In the genomic region with DNA sequence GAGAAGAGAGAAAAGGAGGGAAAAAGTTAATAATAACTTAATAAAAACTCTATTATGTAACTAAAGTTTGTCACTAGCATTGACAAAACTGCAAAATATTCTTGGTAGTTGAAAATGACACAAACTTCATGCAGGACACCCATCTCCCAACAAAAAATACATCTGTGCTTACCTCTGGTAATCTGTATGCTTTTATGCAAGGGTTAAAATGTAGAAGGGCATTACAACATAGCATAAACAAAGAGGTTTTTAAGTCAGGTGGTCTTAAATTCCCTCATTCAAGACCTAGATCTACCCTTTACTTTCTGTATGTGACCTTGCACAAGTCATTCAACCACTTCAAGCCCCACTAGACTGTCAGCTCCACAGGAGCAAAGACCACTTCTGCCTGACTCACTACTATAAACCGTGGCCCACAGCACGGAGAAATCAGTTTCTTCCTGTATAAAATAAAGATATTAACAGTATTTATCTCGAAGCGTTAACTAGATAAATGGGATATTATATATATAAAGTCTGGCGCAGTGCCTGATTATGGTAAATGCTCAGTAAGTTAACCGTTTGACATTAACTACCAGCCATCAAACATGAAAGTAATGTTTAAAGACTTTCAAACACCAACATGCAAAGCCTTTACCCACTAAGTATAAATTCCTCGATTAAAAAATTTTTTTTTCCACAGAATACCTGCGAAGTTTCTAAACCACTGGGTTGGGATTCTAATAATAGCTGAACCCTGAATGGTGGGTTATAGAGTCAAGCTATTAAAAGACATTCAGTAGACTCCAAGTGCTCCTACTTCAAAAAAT, we compare ENCODE assay signal across 8 cellular contexts. TPM values are rescaled to one million over a fixed set of nuclear protein-coding genes. Genes with fewer than 3 reads are reported as not detected.
DNase-seq lines count a peak whose midpoint lies in the region; ATAC-seq and TF ChIP-seq lines count a peak whose summit lies in the region.

No MANE protein-coding gene starts in this region.

- H3K4me2 ChIP-seq in mammary epithelial cell (ENCODE audit: insufficient read depth, low read depth, low read length), result peak overlapping the region; percentile 94

- H3K4me3 ChIP-seq in LNCaP clone FGC (ENCODE audit: low read depth, low read length), result peak overlapping the region; percentile 82
- H3K4me3 ChIP-seq in mammary epithelial cell (replicated peaks in 1 of 3; ENCODE audit: insufficient read depth in 1 of 3, low read depth in 2 of 3, low read length in 3 of 3), result peak overlapping the region; percentile 65 to 93 (median 85)
- peak overlapping the region; percentile 80 for H3K4me3 ChIP-seq in mesodermal cell (ENCODE audit: extremely low read depth, insufficient read depth, low read length, poor library complexity, severe bottlenecking)

- H3K27ac Mint-ChIP-seq in CD4-positive, alpha-beta T cell, result peak overlapping the region; percentile 81

- H3K36me3 ChIP-seq in mammary epithelial cell (ENCODE audit: insufficient read depth, low read length) (no peaks in the 10 kb centered on the region), mesodermal cell (ENCODE audit: control insufficient read depth, insufficient read depth, low read length) (no peaks in the 10 kb centered on the region)

- POLR2A ChIA-PET in CD4-positive, alpha-beta T cell (lab: Charles Lee), result interaction anchor here (0.7 to 1.3 kb wide), 4 partner anchors 28 to 431 kb away, joined by 3 read pairs; no protein-coding TSS in a partner anchor

- WGBS in mammary epithelial cell (ENCODE audit: low coverage, missing lambda C conversion rate), result 2% methylated on average over 8 of the region's 8 CpGs
- 100% methylated on average over 1 of the region's 8 CpGs; no CpG with 5 or more reads in 1 of the 2 experiments for WGBS in mesodermal cell (ENCODE audit: insufficient coverage in 2 of 2), 2 experiments

- intact Hi-C loops in CD4-positive, alpha-beta T cell (cut with DNase I, micrococcal nuclease), result loop anchor here in 1 of 2 experiments (5.0 to 10.0 kb wide), 2 partner anchors 367 to 1315 kb away; a partner anchor contains a TSS
- intact Hi-C loops in mammary epithelial cell (cut with micrococcal nuclease), result no loop called here

- dilution Hi-C loops in mammary epithelial cell (cut with HindIII; ENCODE audit: low sequenced_read_pairs), result no loop called here

- DNase-seq in CD4-positive, alpha-beta T cell, result no peak
- DNase-seq in LNCaP clone FGC (ENCODE audit: low read depth), result no peak
- DNase-seq in mammary epithelial cell, result no peak
- no peak for DNase-seq in GM19238 (ENCODE audit: insufficient read length, low spot score)
- no peak for DNase-seq in NCI-H128 (lab: John Stamatoyannopoulos, UW; ENCODE audit: unreplicated experiment)

- H3K9me3 ChIP-seq in CD4-positive, alpha-beta T cell (ENCODE audit: control insufficient read depth, low read length), result peaks cover 20% of the 10 kb centered on the region
- peaks cover 8% of the 10 kb centered on the region for H3K9me3 ChIP-seq in mammary epithelial cell (replicated peaks; ENCODE audit: insufficient read depth, low read length)
- peaks cover 8% of the 10 kb centered on the region for H3K9me3 ChIP-seq in mesodermal cell (ENCODE audit: control insufficient read depth, low read length)

- in situ Hi-C loops in mammary epithelial cell (cut with MboI; ENCODE audit: low sequenced_read_pairs in 2 of 2), result no loop called here

- peak overlapping the region; percentile 28 for H3K9ac ChIP-seq in mammary epithelial cell (ENCODE audit: insufficient read depth, low read length)

- peak overlapping the region; percentile 87 for H2AFZ ChIP-seq in mammary epithelial cell (ENCODE audit: low read depth, low read length)

- no peaks in the 10 kb centered on the region for H3K27me3 Mint-ChIP-seq in CD4-positive, alpha-beta T cell

- CTCF ChIA-PET in CD4-positive, alpha-beta T cell (lab: Charles Lee), result no interaction called here
- CTCF ChIA-PET in mammary epithelial cell (lab: Charles Lee; ENCODE audit: low non-redundant PET), result no interaction called here

- H3K4me1 Mint-ChIP-seq in CD4-positive, alpha-beta T cell (ENCODE audit: low read depth), result peaks cover 51% of the 10 kb centered on the region

- peaks cover 17% of the 10 kb centered on the region for H3K9me3 Mint-ChIP-seq in CD4-positive, alpha-beta T cell

- peak overlapping the region; percentile 90 for H3K4me3 Mint-ChIP-seq in CD4-positive, alpha-beta T cell

- peak overlapping the region; percentile 98 for H3K27ac ChIP-seq in CD4-positive, alpha-beta T cell (ENCODE audit: low read depth, low read length)
- peak overlapping the region; percentile 7 for H3K27ac ChIP-seq in mammary epithelial cell (ENCODE audit: insufficient read depth, low read depth, low read length)
- peak overlapping the region; percentile 63 for H3K27ac ChIP-seq in mesodermal cell (ENCODE audit: low read depth, low read length, severe bottlenecking)

- BruUV-seq in mammary epithelial cell (replicated peaks; lab: Mats Ljungman, UMichigan), result TSS peak; percentile 24

- TF ChIP-seq CTCF in CD4-positive, alpha-beta T cell (IDR thresholded peaks at IDR 0.05), result no peak
- TF ChIP-seq CTCF in LNCaP clone FGC (IDR thresholded peaks at IDR 0.05; ENCODE audit: control insufficient read depth, extremely low read depth, insufficient read depth) (no peak), mammary epithelial cell (conservative IDR thresholded peaks at IDR 0.05 in 1 of 2, IDR thresholded peaks at IDR 0.05 in 1 of 2; ENCODE audit: extremely low read depth in 1 of 2, insufficient read depth in 1 of 2, low read depth in 1 of 2, low read length in 2 of 2) (no peak)

- no peak for ATAC-seq in CD4-positive, alpha-beta T cell (ENCODE audit: poor library complexity)
- ATAC-seq in HG02759 (IDR thresholded peaks at IDR 0.05; ENCODE audit: unreplicated experiment) (no peak), HG03442 (IDR thresholded peaks at IDR 0.05; ENCODE audit: unreplicated experiment) (no peak)

- H3K4me1 ChIP-seq in mammary epithelial cell (ENCODE audit: insufficient read depth, low read length), result peaks cover 15% of the 10 kb centered on the region
- H3K4me1 ChIP-seq in mesodermal cell (ENCODE audit: control insufficient read depth, insufficient read depth, low read length, poor library complexity, severe bottlenecking), result no peaks in the 10 kb centered on the region

- no peaks in the 10 kb centered on the region for H3K27me3 ChIP-seq in CD4-positive, alpha-beta T cell (ENCODE audit: control insufficient read depth, insufficient read depth, low read length)
- H3K27me3 ChIP-seq in mammary epithelial cell (ENCODE audit: insufficient read depth, low read length), result no peaks in the 10 kb centered on the region

- peaks cover 53% of the 10 kb centered on the region for H3K36me3 Mint-ChIP-seq in CD4-positive, alpha-beta T cell (ENCODE audit: low read depth)

- no peaks in the 10 kb centered on the region for H4K20me1 ChIP-seq in mammary epithelial cell (ENCODE audit: insufficient read depth, low read length)

- H3K79me2 ChIP-seq in mammary epithelial cell (ENCODE audit: insufficient read depth, low read length), result peaks cover 36% of the 10 kb centered on the region

RNA-seq across cellular contexts. Expression of a gene that starts 2.0 kb away (rescaled TPM):
- total RNA-seq in CD4-positive, alpha-beta T cell, result 10 to 100 TPM; 17.9 to 21.1 TPM
- total RNA-seq in mammary epithelial cell, result 10 to 100 TPM; 10.6 to 14.8 TPM
- polyA plus RNA-seq in mammary epithelial cell, result 3.4 TPM
- polyA minus RNA-seq in mammary epithelial cell, result 0.36 TPM
- polyA plus RNA-seq in mesodermal cell (2013, experiment 1 of 2), result 14.0 TPM
- 17.1 TPM for polyA plus RNA-seq in mesodermal cell (2013, experiment 2 of 2)

Comparison
In these comparisons a context has a peak if more than half of its experiments do, and no peak if none do; other contexts are left out.
1. H3K27ac ChIP-seq: peak in every context shown above with its lines; median percentile 98 in CD4-positive, alpha-beta T cell; 63 in mesodermal cell; 7 in mammary epithelial cell.